In the genomic region with DNA sequence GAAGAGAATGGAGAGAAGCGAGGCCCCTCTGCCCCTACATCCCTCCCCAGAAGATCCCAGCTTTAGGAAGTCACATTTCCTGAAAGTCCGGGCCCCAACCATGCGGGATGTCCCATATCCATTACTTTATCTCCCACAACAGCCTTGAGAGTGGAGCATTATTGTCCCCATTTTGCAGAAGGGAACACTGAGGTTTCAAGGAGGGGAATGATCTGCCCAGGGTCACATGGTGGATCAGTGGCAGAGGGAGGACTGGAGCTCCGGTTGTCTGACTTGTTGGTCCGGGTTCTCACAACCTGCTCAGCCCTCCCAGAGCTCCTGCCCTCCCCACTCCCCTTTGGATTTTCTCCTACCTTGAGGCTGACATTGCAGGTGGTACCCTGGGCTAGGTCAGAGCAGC, we compare ENCODE assay signal across 30 cellular contexts. TPM values are rescaled to one million over a fixed set of nuclear protein-coding genes. Genes with fewer than 3 reads are reported as not detected.
DNase-seq lines count a peak whose midpoint lies in the region; ATAC-seq and TF ChIP-seq lines count a peak whose summit lies in the region.
"Had no signal": no experiment of that assay in that cellular context is flagged by ENCODE, and none has a peak within 500 bp of the region (broad histone marks: within the 10 kb centered on the region; RNA-seq: fewer than 3 reads in every experiment).

No MANE protein-coding gene starts in this region.

- H3K27ac Mint-ChIP-seq in activated naive CD8-positive, alpha-beta T cell treated with anti-CD3 and anti-CD28 coated beads, Interleukin-2, amount 10 ng/mL, durations not matched to agents 7 days and 5 days = peak overlapping the region; percentile 73
- no peak overlapping the region for H3K27ac Mint-ChIP-seq in activated naive CD8-positive, alpha-beta T cell treated with anti-CD3 and anti-CD28 coated beads, Interleukin-2, amount 50 U/mL, for 24 hours
- H3K27ac Mint-ChIP-seq in stimulated activated memory B cell treated with anti-CD40 and anti-IgM and Interleukin-4, amounts not matched to agents 10 μg/mL and 1 μg/mL and 100 μg/mL, for 72 hours = peak overlapping the region; percentile 38
- H3K27ac Mint-ChIP-seq: activated CD4-positive, alpha-beta memory T cell treated with anti-CD3 and anti-CD28 coated beads, Interleukin-2, amount 10 ng/mL, durations not matched to agents 7 days and 5 days; activated naive CD4-positive, alpha-beta T cell treated with anti-CD3 and anti-CD28 coated beads, Interleukin-2, amount 50 U/mL, for 72 hours; endodermal cell; stimulated activated naive CD8-positive, alpha-beta T cell treated with anti-CD3 and anti-CD28 coated beads, Interleukin-15, amount 100 ng/mL, for 72 hours had no signal

- H3K4me3 Mint-ChIP-seq in activated naive CD8-positive, alpha-beta T cell treated with anti-CD3 and anti-CD28 coated beads, Interleukin-2, amount 10 ng/mL, durations not matched to agents 7 days and 5 days = no peak overlapping the region
- H3K4me3 Mint-ChIP-seq in activated naive CD8-positive, alpha-beta T cell treated with anti-CD3 and anti-CD28 coated beads, Interleukin-2, amount 50 U/mL, for 24 hours = no peak overlapping the region
- H3K4me3 Mint-ChIP-seq in stimulated activated memory B cell treated with anti-CD40 and anti-IgM and Interleukin-4, amounts not matched to agents 10 μg/mL and 1 μg/mL and 100 μg/mL, for 72 hours = no peak overlapping the region
- H3K4me3 Mint-ChIP-seq: activated CD4-positive, alpha-beta memory T cell treated with anti-CD3 and anti-CD28 coated beads, Interleukin-2, amount 10 ng/mL, durations not matched to agents 7 days and 5 days; endodermal cell; stimulated activated naive CD8-positive, alpha-beta T cell treated with anti-CD3 and anti-CD28 coated beads, Interleukin-15, amount 100 ng/mL, for 72 hours had no signal

- no peak for ATAC-seq in activated naive CD8-positive, alpha-beta T cell treated with anti-CD3 and anti-CD28 coated beads, Interleukin-2, amount 10 ng/mL, durations not matched to agents 7 days and 5 days (ENCODE audit: low read depth)
- no peak for ATAC-seq in activated naive CD8-positive, alpha-beta T cell treated with anti-CD3 and anti-CD28 coated beads, Interleukin-2, amount 50 U/mL, for 24 hours
- ATAC-seq in stimulated activated memory B cell treated with anti-CD40 and anti-IgM and Interleukin-4, amounts not matched to agents 10 μg/mL and 1 μg/mL and 100 μg/mL, for 72 hours = no peak
- ATAC-seq in foreskin keratinocyte (no peak), GM19397 (IDR thresholded peaks at IDR 0.05; ENCODE audit: unreplicated experiment) (no peak)
- ATAC-seq: activated CD4-positive, CD25-positive, alpha-beta regulatory T cell treated with anti-CD3 and anti-CD28 coated beads, Interleukin-2, amount 50 U/mL, for 24 hours; activated naive CD4-positive, alpha-beta T cell treated with anti-CD3 and anti-CD28 coated beads, Interleukin-2, amount 50 U/mL, for 72 hours; stimulated activated naive CD8-positive, alpha-beta T cell treated with anti-CD3 and anti-CD28 coated beads, Interleukin-15, amount 100 ng/mL, for 72 hours had no signal

- peaks cover 34% of the 10 kb centered on the region for H3K4me1 Mint-ChIP-seq in activated naive CD8-positive, alpha-beta T cell treated with anti-CD3 and anti-CD28 coated beads, Interleukin-2, amount 10 ng/mL, durations not matched to agents 7 days and 5 days
- peaks cover 25% of the 10 kb centered on the region for H3K4me1 Mint-ChIP-seq in activated naive CD8-positive, alpha-beta T cell treated with anti-CD3 and anti-CD28 coated beads, Interleukin-2, amount 50 U/mL, for 24 hours
- H3K4me1 Mint-ChIP-seq in stimulated activated memory B cell treated with anti-CD40 and anti-IgM and Interleukin-4, amounts not matched to agents 10 μg/mL and 1 μg/mL and 100 μg/mL, for 72 hours = peaks cover 20% of the 10 kb centered on the region

- peak overlapping the region; percentile 75 for H3K27ac ChIP-seq in epithelial cell of prostate
- H3K27ac ChIP-seq in foreskin keratinocyte = no peak overlapping the region
- H3K27ac ChIP-seq: ascending aorta, left ventricle myocardium inferior, prostate gland, thyroid gland had no signal

- H3K9me3 Mint-ChIP-seq in activated naive CD8-positive, alpha-beta T cell treated with anti-CD3 and anti-CD28 coated beads, Interleukin-2, amount 10 ng/mL, durations not matched to agents 7 days and 5 days = no peaks in the 10 kb centered on the region
- H3K9me3 Mint-ChIP-seq in activated naive CD8-positive, alpha-beta T cell treated with anti-CD3 and anti-CD28 coated beads, Interleukin-2, amount 50 U/mL, for 24 hours = no peaks in the 10 kb centered on the region
- no peaks in the 10 kb centered on the region for H3K9me3 Mint-ChIP-seq in stimulated activated memory B cell treated with anti-CD40 and anti-IgM and Interleukin-4, amounts not matched to agents 10 μg/mL and 1 μg/mL and 100 μg/mL, for 72 hours
- H3K9me3 Mint-ChIP-seq: activated CD4-positive, alpha-beta memory T cell treated with anti-CD3 and anti-CD28 coated beads, Interleukin-2, amount 10 ng/mL, durations not matched to agents 7 days and 5 days; activated naive CD4-positive, alpha-beta T cell treated with anti-CD3 and anti-CD28 coated beads, Interleukin-2, amount 50 U/mL, for 72 hours; CD4-positive, CD25-positive, alpha-beta regulatory T cell; endodermal cell; stimulated activated naive CD8-positive, alpha-beta T cell treated with anti-CD3 and anti-CD28 coated beads, Interleukin-15, amount 100 ng/mL, for 72 hours had no signal

- no peak for DNase-seq in activated naive CD8-positive, alpha-beta T cell treated with anti-CD3 and anti-CD28 coated beads, Interleukin-2, amount 10 ng/mL, durations not matched to agents 7 days and 5 days
- no peak for DNase-seq in activated naive CD8-positive, alpha-beta T cell treated with anti-CD3 and anti-CD28 coated beads, Interleukin-2, amount 50 U/mL, for 24 hours
- DNase-seq in epithelial cell of prostate (ENCODE audit: low read depth, low spot score) = no peak
- DNase-seq in foreskin keratinocyte = no peak
- DNase-seq: 8988T; activated CD4-positive, alpha-beta memory T cell treated with anti-CD3 and anti-CD28 coated beads, Interleukin-2, amount 10 ng/mL, durations not matched to agents 7 days and 5 days; activated CD8-positive, alpha-beta memory T cell treated with anti-CD3 and anti-CD28 coated beads, Interleukin-2, amount 50 U/mL, for 48 hours; CD4-positive, CD25-positive, alpha-beta regulatory T cell; endodermal cell; HCEC 1CT; left ventricle myocardium inferior; mesendoderm; NCI-H1105; NCI-H1930; NCI-H526 treated with DMSO at 0.1 percent for 48 hours; stimulated activated CD4-positive, alpha-beta T cell treated with anti-CD3 and anti-CD28 coated beads, Interleukin-15, amount 100 ng/mL, for 24 hours; stimulated activated naive CD8-positive, alpha-beta T cell treated with anti-CD3 and anti-CD28 coated beads, Interleukin-15, amount 100 ng/mL, for 72 hours; T-helper 1 cell; thyroid gland had no signal

- H3K27me3 ChIP-seq in foreskin keratinocyte = peaks cover 12% of the 10 kb centered on the region

- peaks cover 40% of the 10 kb centered on the region for H3K4me1 ChIP-seq in foreskin keratinocyte
- H3K4me1 ChIP-seq: ascending aorta had no signal

- POLR2A ChIA-PET in activated naive CD8-positive, alpha-beta T cell treated with anti-CD3 and anti-CD28 coated beads, Interleukin-2, amount 10 ng/mL, durations not matched to agents 7 days and 5 days (lab: Charles Lee) = no interaction called here

- TF ChIP-seq CTCF in foreskin keratinocyte (conservative IDR thresholded peaks at IDR 0.05) = no peak

- H3K36me3 Mint-ChIP-seq in activated naive CD8-positive, alpha-beta T cell treated with anti-CD3 and anti-CD28 coated beads, Interleukin-2, amount 10 ng/mL, durations not matched to agents 7 days and 5 days = peaks cover 2% of the 10 kb centered on the region
- H3K36me3 Mint-ChIP-seq in activated naive CD8-positive, alpha-beta T cell treated with anti-CD3 and anti-CD28 coated beads, Interleukin-2, amount 50 U/mL, for 24 hours (ENCODE audit: low read depth) = no peaks in the 10 kb centered on the region
- no peaks in the 10 kb centered on the region for H3K36me3 Mint-ChIP-seq in stimulated activated memory B cell treated with anti-CD40 and anti-IgM and Interleukin-4, amounts not matched to agents 10 μg/mL and 1 μg/mL and 100 μg/mL, for 72 hours
- H3K36me3 Mint-ChIP-seq: activated naive CD4-positive, alpha-beta T cell treated with anti-CD3 and anti-CD28 coated beads, Interleukin-2, amount 50 U/mL, for 72 hours; CD4-positive, CD25-positive, alpha-beta regulatory T cell had no signal

- H3K27me3 Mint-ChIP-seq in activated naive CD8-positive, alpha-beta T cell treated with anti-CD3 and anti-CD28 coated beads, Interleukin-2, amount 10 ng/mL, durations not matched to agents 7 days and 5 days = peaks cover under 1% of the 10 kb centered on the region
- H3K27me3 Mint-ChIP-seq in activated naive CD8-positive, alpha-beta T cell treated with anti-CD3 and anti-CD28 coated beads, Interleukin-2, amount 50 U/mL, for 24 hours = peaks cover 21% of the 10 kb centered on the region
- peaks cover 46% of the 10 kb centered on the region for H3K27me3 Mint-ChIP-seq in stimulated activated memory B cell treated with anti-CD40 and anti-IgM and Interleukin-4, amounts not matched to agents 10 μg/mL and 1 μg/mL and 100 μg/mL, for 72 hours

RNA-seq across cellular contexts. Expression of a gene that starts 2.2 kb away (rescaled TPM):
- 10 to 100 TPM in 1 of 2 experiments, 1 to 10 TPM in 1; 7.9 to 10.3 TPM for total RNA-seq in activated naive CD8-positive, alpha-beta T cell treated with anti-CD3 and anti-CD28 coated beads, Interleukin-2, amount 10 ng/mL, durations not matched to agents 7 days and 5 days
- 3.8 and 5.6 TPM in 2 replicates for total RNA-seq in foreskin keratinocyte
- polyA plus RNA-seq in foreskin keratinocyte = 4.8 and 7.3 TPM in 2 replicates
- total RNA-seq: ascending aorta, cardiac septum, fibroblast of lung, left ventricle myocardium inferior, myocyte, RPMI7951, thyroid gland had no signal
- polyA plus RNA-seq: fibroblast of lung had no signal

RNA-seq across cellular contexts. Expression of a gene that starts 16.4 kb away (rescaled TPM):
- total RNA-seq in activated naive CD8-positive, alpha-beta T cell treated with anti-CD3 and anti-CD28 coated beads, Interleukin-2, amount 10 ng/mL, durations not matched to agents 7 days and 5 days = 1 to 10 TPM; 9.3 to 9.9 TPM
- not detected in 2 replicates for total RNA-seq in foreskin keratinocyte
- not detected in 2 replicates for polyA plus RNA-seq in foreskin keratinocyte
- total RNA-seq: activated naive CD4-positive, alpha-beta T cell treated with anti-CD3 and anti-CD28 coated beads, Interleukin-2, amount 50 U/mL, for 72 hours; ascending aorta; cardiac septum; CD4-positive, CD25-positive, alpha-beta regulatory T cell; endodermal cell; fibroblast of lung; left ventricle myocardium inferior; M059J; myocyte; RPMI7951 had no signal
- polyA plus RNA-seq: fibroblast of lung had no signal

RNA-seq across cellular contexts. Expression of a gene that starts 38.3 kb away (rescaled TPM):
- total RNA-seq in activated naive CD8-positive, alpha-beta T cell treated with anti-CD3 and anti-CD28 coated beads, Interleukin-2, amount 10 ng/mL, durations not matched to agents 7 days and 5 days = 1,000 to 10,000 TPM; 1,078 to 1,088 TPM
- 0.25 TPM in 1 of 2 replicates, not detected in the other for total RNA-seq in foreskin keratinocyte
- polyA plus RNA-seq in foreskin keratinocyte = 0.18 and 0.36 TPM in 2 replicates
- total RNA-seq: ascending aorta, fibroblast of lung, M059J, myocyte, RPMI7951 had no signal

RNA-seq across cellular contexts. Expression of a gene that starts 49.7 kb away (rescaled TPM):
- 10 to 100 TPM; 60.5 to 64.1 TPM for total RNA-seq in activated naive CD8-positive, alpha-beta T cell treated with anti-CD3 and anti-CD28 coated beads, Interleukin-2, amount 10 ng/mL, durations not matched to agents 7 days and 5 days
- 5.6 and 9.9 TPM in 2 replicates for total RNA-seq in foreskin keratinocyte
- polyA plus RNA-seq in foreskin keratinocyte = 12.4 and 13.3 TPM in 2 replicates

RNA-seq across cellular contexts. Expression of a gene that starts 54.5 kb away (rescaled TPM):
- total RNA-seq in activated naive CD8-positive, alpha-beta T cell treated with anti-CD3 and anti-CD28 coated beads, Interleukin-2, amount 10 ng/mL, durations not matched to agents 7 days and 5 days = not detected
- not detected in 2 replicates for total RNA-seq in foreskin keratinocyte
- not detected in 2 replicates for polyA plus RNA-seq in foreskin keratinocyte
- total RNA-seq: activated CD4-positive, alpha-beta memory T cell treated with anti-CD3 and anti-CD28 coated beads, Interleukin-2, amount 10 ng/mL, durations not matched to agents 7 days and 5 days; activated naive CD4-positive, alpha-beta T cell treated with anti-CD3 and anti-CD28 coated beads, Interleukin-2, amount 50 U/mL, for 72 hours; ascending aorta; cardiac septum; CD4-positive, CD25-positive, alpha-beta regulatory T cell; fibroblast of lung; left ventricle myocardium inferior; M059J; myocyte; RPMI7951; thyroid gland had no signal
- polyA plus RNA-seq: CD4-positive, CD25-positive, alpha-beta regulatory T cell had no signal

Comparison
In these comparisons a context has a peak if more than half of its experiments do, and no peak if none do; other contexts are left out.
1. RNA of a gene that starts 16.4 kb away (total RNA-seq): 9.3 to 9.9 TPM in activated naive CD8-positive, alpha-beta T cell treated with anti-CD3 and anti-CD28 coated beads, Interleukin-2, amount 10 ng/mL, durations not matched to agents 7 days and 5 days; not detected in foreskin keratinocyte; every median in the first group is over 10 times any median in the second.
2. RNA of a gene that starts 38.3 kb away (total RNA-seq): 1,078 to 1,088 TPM in activated naive CD8-positive, alpha-beta T cell treated with anti-CD3 and anti-CD28 coated beads, Interleukin-2, amount 10 ng/mL, durations not matched to agents 7 days and 5 days; 0.25 TPM in foreskin keratinocyte; every median in the first group is over 100 times any median in the second.